In the genomic region with DNA sequence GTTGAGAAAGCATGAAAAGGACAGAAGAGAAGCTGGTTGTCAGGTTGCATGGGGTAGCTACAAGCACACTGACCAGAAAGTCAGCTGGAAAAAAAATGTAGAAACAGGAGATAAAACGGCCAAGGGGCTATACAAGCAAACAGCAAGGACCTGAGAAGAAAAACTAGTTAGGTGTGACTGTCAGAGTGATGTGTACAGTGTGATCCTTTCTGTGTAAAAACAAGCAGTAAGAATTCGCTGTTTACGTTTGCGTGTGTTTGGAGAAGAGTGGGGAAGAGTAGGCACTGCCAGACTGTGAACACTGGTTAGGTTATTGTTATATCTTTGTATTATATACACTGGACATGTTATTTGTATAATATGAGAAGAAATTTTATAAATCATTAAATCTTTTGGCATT, we compare ENCODE assay signal across 20 cellular contexts. TPM values are rescaled to one million over a fixed set of nuclear protein-coding genes. Genes with fewer than 3 reads are reported as not detected.
DNase-seq lines count a peak whose midpoint lies in the region; ATAC-seq and TF ChIP-seq lines count a peak whose summit lies in the region.
"Had no signal": no experiment of that assay in that cellular context is flagged by ENCODE, and none has a peak within 500 bp of the region (broad histone marks: within the 10 kb centered on the region; RNA-seq: fewer than 3 reads in every experiment).

No MANE protein-coding gene starts in this region.

- H3K4me3 ChIP-seq in OCI-LY3 (ENCODE audit: low read length) (peak overlapping the region; percentile 40), GM23248 (no peak overlapping the region)
- H3K4me3 ChIP-seq: coronary artery, esophagus squamous epithelium had no signal

- no peak overlapping the region for H2AFZ ChIP-seq in OCI-LY3 (ENCODE audit: low read depth, low read length)
- H2AFZ ChIP-seq in GM23248: no peak overlapping the region

- in situ Hi-C loops in GM23248 (cut with MboI): no loop called here

- DNase-seq in activated T-cell treated with anti-CD3 and anti-CD28 coated beads, Interleukin-2, amount 50 U/mL, for 24 hours: no peak
- no peak for DNase-seq in activated T-cell treated with anti-CD3 and anti-CD28 coated beads, Interleukin-2, amount 50 U/mL, for 1 hour
- DNase-seq in left colon (no peak), dedifferentiated amniotic fluid mesenchymal stem cell (ENCODE audit: extremely low spot score) (no peak), GM23248 (no peak)
- DNase-seq in stimulated activated naive B cell treated with anti-CD40 and anti-IgM and Interleukin-4, amounts not matched to agents 10 μg/mL and 1 μg/mL and 100 μg/mL, for 72 hours: no peak
- DNase-seq: activated CD8-positive, alpha-beta memory T cell treated with anti-CD3 and anti-CD28 coated beads, Interleukin-2, amount 50 U/mL, for 4 hours; esophagus squamous epithelium; hippocampal formation; left cardiac atrium; NCI-H1694 treated with DMSO at 0.1 percent for 48 hours; NCI-H446 treated with DMSO at 0.1 percent for 48 hours; PC-3; retina; stimulated activated CD4-positive, alpha-beta T cell treated with anti-CD3 and anti-CD28 coated beads, Interleukin-1b, Interleukin-23, amount 100 ng/mL, for 48 hours; SW 1271 had no signal

- H3K79me2 ChIP-seq in OCI-LY3 (ENCODE audit: low read length) (peaks cover 100% of the 10 kb centered on the region), GM23248 (ENCODE audit: insufficient read depth) (peaks cover 99% of the 10 kb centered on the region)

- H3K9ac ChIP-seq in OCI-LY3 (ENCODE audit: low read length) (peak overlapping the region; percentile 33), GM23248 (no peak overlapping the region)

- intact Hi-C loops in left colon (cut with DNase I, micrococcal nuclease): no loop called here

- WGBS in GM23248 (ENCODE audit: low coverage in 1 of 2, low lambda C conversion rate in 2 of 2, missing lambda C conversion rate in 2 of 2), 2 experiments: 83 to 85% methylated on average over 4 of the region's 4 CpGs

- H3K27me3 Mint-ChIP-seq in activated T-cell treated with anti-CD3 and anti-CD28 coated beads, Interleukin-2, amount 50 U/mL, for 24 hours: no peaks in the 10 kb centered on the region
- no peaks in the 10 kb centered on the region for H3K27me3 Mint-ChIP-seq in stimulated activated naive B cell treated with anti-CD40 and anti-IgM and Interleukin-4, amounts not matched to agents 10 μg/mL and 1 μg/mL and 100 μg/mL, for 72 hours

- H3K27ac ChIP-seq in OCI-LY3 (ENCODE audit: low read length) (peak overlapping the region; percentile 81), GM23248 (no peak overlapping the region)
- H3K27ac ChIP-seq: coronary artery had no signal

- peak overlapping the region; percentile 69 for H3K4me2 ChIP-seq in OCI-LY3 (ENCODE audit: low read length)
- no peak overlapping the region for H3K4me2 ChIP-seq in GM23248 (ENCODE audit: unreplicated experiment)

- TF ChIP-seq CTCF in OCI-LY3 (IDR thresholded peaks at IDR 0.05; ENCODE audit: low read depth, low read length): no peak

- peaks cover 7% of the 10 kb centered on the region; the same call in 1 of the 2 replicates for H3K9me3 ChIP-seq in OCI-LY3 (ENCODE audit: insufficient read depth, low read length)
- H3K9me3 ChIP-seq in GM23248 (ENCODE audit: low read depth): no peaks in the 10 kb centered on the region
- H3K9me3 ChIP-seq: esophagus squamous epithelium had no signal

- H4K20me1 ChIP-seq in OCI-LY3 (ENCODE audit: insufficient read depth, low read length): peaks cover 61% of the 10 kb centered on the region
- H4K20me1 ChIP-seq in GM23248 (ENCODE audit: insufficient read depth): no peaks in the 10 kb centered on the region

- ATAC-seq in left colon (peak; percentile 28), GM19328 (IDR thresholded peaks at IDR 0.05; ENCODE audit: unreplicated experiment) (no peak)
- ATAC-seq in stimulated activated naive B cell treated with anti-CD40 and anti-IgM and Interleukin-4, amounts not matched to agents 10 μg/mL and 1 μg/mL and 100 μg/mL, for 72 hours (replicated peaks): no peak
- ATAC-seq: left cardiac atrium, PC-3 had no signal

- peaks cover 37% of the 10 kb centered on the region for H3F3A ChIP-seq in GM23248 (ENCODE audit: insufficient read depth)

- H3K9me3 Mint-ChIP-seq in activated T-cell treated with anti-CD3 and anti-CD28 coated beads, Interleukin-2, amount 50 U/mL, for 24 hours: no peaks in the 10 kb centered on the region
- H3K9me3 Mint-ChIP-seq in stimulated activated naive B cell treated with anti-CD40 and anti-IgM and Interleukin-4, amounts not matched to agents 10 μg/mL and 1 μg/mL and 100 μg/mL, for 72 hours: peaks cover 3 to 11% of the 10 kb centered on the region in 2 donors
- H3K9me3 Mint-ChIP-seq: nephron had no signal

- H3K27me3 ChIP-seq in OCI-LY3 (ENCODE audit: low read depth, low read length) (no peaks in the 10 kb centered on the region), GM23248 (replicated peaks; ENCODE audit: insufficient read depth) (no peaks in the 10 kb centered on the region)
- H3K27me3 ChIP-seq: esophagus squamous epithelium had no signal

- peaks cover 58% of the 10 kb centered on the region for H3K36me3 Mint-ChIP-seq in activated T-cell treated with anti-CD3 and anti-CD28 coated beads, Interleukin-2, amount 50 U/mL, for 24 hours (ENCODE audit: low read depth)
- H3K36me3 Mint-ChIP-seq in stimulated activated naive B cell treated with anti-CD40 and anti-IgM and Interleukin-4, amounts not matched to agents 10 μg/mL and 1 μg/mL and 100 μg/mL, for 72 hours: peaks cover 47 to 73% of the 10 kb centered on the region in 2 donors

- H3K4me1 Mint-ChIP-seq in activated T-cell treated with anti-CD3 and anti-CD28 coated beads, Interleukin-2, amount 50 U/mL, for 24 hours (ENCODE audit: low read depth): peaks cover 87% of the 10 kb centered on the region
- peaks cover 51 to 75% of the 10 kb centered on the region in 2 donors for H3K4me1 Mint-ChIP-seq in stimulated activated naive B cell treated with anti-CD40 and anti-IgM and Interleukin-4, amounts not matched to agents 10 μg/mL and 1 μg/mL and 100 μg/mL, for 72 hours

- H3K4me1 ChIP-seq in OCI-LY3 (ENCODE audit: low read length) (peaks cover 89% of the 10 kb centered on the region), GM23248 (ENCODE audit: insufficient read depth) (peaks cover 58% of the 10 kb centered on the region)

- H3K36me3 ChIP-seq in OCI-LY3 (replicated peaks; ENCODE audit: low read depth, low read length): peaks cover 59% of the 10 kb centered on the region
- no peaks in the 10 kb centered on the region for H3K36me3 ChIP-seq in GM23248 (ENCODE audit: low read depth)

- no peaks in the 10 kb centered on the region for H3K9me2 ChIP-seq in GM23248 (ENCODE audit: insufficient read depth)

- peak overlapping the region; percentile 5 for H3K27ac Mint-ChIP-seq in activated T-cell treated with anti-CD3 and anti-CD28 coated beads, Interleukin-2, amount 50 U/mL, for 24 hours
- peak overlapping the region; percentile 79 for H3K27ac Mint-ChIP-seq in stimulated activated naive B cell treated with anti-CD40 and anti-IgM and Interleukin-4, amounts not matched to agents 10 μg/mL and 1 μg/mL and 100 μg/mL, for 72 hours

- H3K4me3 Mint-ChIP-seq in activated T-cell treated with anti-CD3 and anti-CD28 coated beads, Interleukin-2, amount 50 U/mL, for 24 hours: no peak overlapping the region
- peak overlapping the region; percentile 23 to 41 for H3K4me3 Mint-ChIP-seq in stimulated activated naive B cell treated with anti-CD40 and anti-IgM and Interleukin-4, amounts not matched to agents 10 μg/mL and 1 μg/mL and 100 μg/mL, for 72 hours
- H3K4me3 Mint-ChIP-seq: nephron had no signal

RNA-seq across cellular contexts. Expression of a gene that starts 28.1 kb away (rescaled TPM):
- 10 to 100 TPM; 31.3 to 33.9 TPM for total RNA-seq in left colon
- total RNA-seq in GM23248 (2014; rRNA removed; shearing (Covaris generic)): 22.8 and 27.9 TPM in 2 replicates
- polyA plus RNA-seq in GM23248 (2016; fragmentation: Nextera tagmentation; extraction: Ambion mirVana): 18.8 and 18.9 TPM in 2 replicates
